26 cellular contexts compared by ENCODE assay signal in the genomic region with DNA sequence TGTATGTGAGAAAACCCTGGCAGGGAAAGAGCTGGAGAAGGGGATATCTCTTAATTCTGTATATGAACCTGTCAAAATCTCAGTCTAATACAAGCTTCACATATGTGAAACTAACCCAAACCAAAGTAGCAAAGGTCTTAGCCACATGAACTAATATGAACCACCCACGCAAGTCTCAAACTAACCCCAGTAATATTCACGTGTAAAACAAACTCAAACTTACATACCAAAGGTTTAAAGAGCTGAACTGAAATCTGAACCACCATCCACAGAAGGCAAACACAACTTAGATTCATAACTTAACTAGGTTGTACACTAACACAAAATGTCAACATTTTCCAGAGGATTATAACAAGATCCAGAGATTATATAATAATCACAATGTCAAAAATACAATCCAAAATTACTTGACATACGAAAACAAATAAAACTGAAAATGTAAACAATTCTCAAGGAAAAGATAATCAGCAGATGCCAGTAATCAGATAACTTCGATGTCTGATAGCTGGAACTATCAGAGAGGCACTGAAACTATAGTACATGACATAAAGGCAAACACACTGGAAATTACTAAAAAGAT.
"Had no signal": no experiment of that assay in that cellular context is flagged by ENCODE, and none has a peak within 500 bp of the region (broad histone marks: within the 10 kb centered on the region; RNA-seq: fewer than 3 reads in every experiment).

No MANE protein-coding gene starts in this region.

- H3K4me1 ChIP-seq: breast epithelium, esophagus squamous epithelium, heart right ventricle, pancreas, prostate gland, spleen, tibial nerve had no signal

- H3K36me3 ChIP-seq: breast epithelium, prostate gland had no signal

- ATAC-seq: activated CD4-positive, alpha-beta T cell treated with anti-CD3 and anti-CD28 coated beads for 36 hours; heart right ventricle; left ventricle myocardium superior; pancreas had no signal

- H3K27ac ChIP-seq: breast epithelium, epithelial cell of prostate, esophagus squamous epithelium, heart right ventricle, neutrophil, pancreas, prostate gland, spleen, tibial nerve had no signal

- H3K4me3 ChIP-seq: breast epithelium, esophagus squamous epithelium, heart right ventricle, pancreas, prostate gland, spleen, tibial nerve had no signal

- H3K27me3 ChIP-seq: breast epithelium, esophagus squamous epithelium, heart right ventricle, neutrophil, pancreas, spleen, tibial nerve had no signal

- DNase-seq: activated B cell treated with CpG ODN at 0.5 μM for 24 hours; activated CD4-positive, alpha-beta T cell treated with anti-CD3 and anti-CD28 coated beads for 36 hours; activated CD8-positive, alpha-beta memory T cell treated with anti-CD3 and anti-CD28 coated beads for 24 hours; activated gamma-delta T cell; activated naive CD4-positive, alpha-beta T cell treated with anti-CD3 and anti-CD28 coated beads, Interleukin-2, amount 50 U/mL, for 16 hours; amniotic stem cell; central memory CD4-positive, alpha-beta T cell; dermis blood vessel endothelial cell; effector CD4-positive, alpha-beta T cell; esophagus squamous epithelium; foreskin melanocyte; heart right ventricle; islet precursor cell; left ventricle myocardium superior; naive B cell; nephron progenitor cell; pancreas; retina; spleen; stimulated activated naive CD4-positive, alpha-beta T cell; T-helper 1 cell had no signal

- H3K9me3 ChIP-seq: breast epithelium, esophagus squamous epithelium, neutrophil, pancreas, prostate gland, spleen, tibial nerve had no signal
